ENCODE assay signal across 1 cellular context in genomic region chr6:139373154-139373927, GRCh38.
TF ChIP-seq lines count a peak whose summit lies in the region.

No MANE protein-coding gene starts in this region.

TF ChIP-seq in GM23338, 12 proteins besides CTCF, POLR2A, EP300 and RAD21 (continued from another document):
- TF ChIP-seq ZNF462 (CRISPR knock-in tag; IDR thresholded peaks at IDR 0.05) (no peak), EZH2 (IDR thresholded peaks at IDR 0.05; ENCODE audit: low read depth, unreplicated experiment) (no peak)
